1 cellular context compared by ENCODE assay signal in the genomic region with DNA sequence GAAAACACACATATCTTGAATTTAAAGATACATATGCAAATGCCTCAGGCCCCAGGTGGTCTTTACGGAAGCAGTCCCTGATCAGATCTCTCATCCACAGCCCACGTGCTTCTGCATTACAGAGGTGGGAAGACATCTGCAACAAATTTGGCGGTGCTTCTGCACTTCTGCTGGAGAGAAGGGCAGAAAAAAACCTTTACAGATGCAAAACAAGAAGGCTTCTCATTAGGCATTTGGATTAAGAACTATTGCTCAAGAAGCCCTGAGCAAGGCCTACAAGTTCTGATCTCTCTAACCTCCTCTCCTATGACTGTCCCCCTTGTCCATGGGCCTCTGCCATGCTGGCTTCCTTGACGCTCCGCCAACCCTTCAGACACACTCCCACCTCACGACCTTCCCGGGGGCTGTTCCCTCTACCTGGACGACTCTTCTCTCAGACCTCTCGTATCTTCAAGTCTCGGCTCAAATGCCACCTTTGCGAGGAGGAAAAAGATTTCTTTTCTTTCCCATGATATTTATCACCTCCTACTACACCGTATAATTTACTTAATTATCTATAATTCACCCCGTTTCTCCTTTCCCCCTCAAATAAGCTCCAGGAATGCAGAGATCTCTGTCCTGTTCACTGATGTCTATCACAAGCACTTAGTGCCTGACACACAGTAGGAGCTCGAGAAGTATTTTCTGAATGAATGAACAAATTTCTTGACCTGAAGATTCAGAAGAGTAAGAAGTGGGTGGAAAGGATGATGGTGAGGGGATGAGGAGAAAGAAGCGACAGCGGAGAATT.
TF ChIP-seq lines count a peak whose summit lies in the region.

No MANE protein-coding gene starts in this region.

TF ChIP-seq in HepG2, 621 proteins besides CTCF, POLR2A, EP300 and RAD21:
- TF ChIP-seq RARG (CRISPR knock-in tag; IDR thresholded peaks at IDR 0.05; ENCODE audit: low read depth) = no peak
- peak; percentile 43; the same call in 1 of the 2 replicates for TF ChIP-seq MAX (IDR thresholded peaks at IDR 0.05)
- no peak for TF ChIP-seq CBX2 (IDR thresholded peaks at IDR 0.05; ENCODE audit: low read depth, low read length)
- TF ChIP-seq CBX2 (CRISPR knock-in tag; IDR thresholded peaks at IDR 0.05; ENCODE audit: low read depth) = no peak
- no peak for TF ChIP-seq ZNF136 (CRISPR knock-in tag; IDR thresholded peaks at IDR 0.05; ENCODE audit: low read depth)
- peak; percentile 33; the same call in 1 of the 2 replicates for TF ChIP-seq TGIF2 (CRISPR knock-in tag; IDR thresholded peaks at IDR 0.05)
- 0 out of 2 replicates have a peak, but pooled peaks have one; percentile 19 for TF ChIP-seq KAT8 (CRISPR knock-in tag; IDR thresholded peaks at IDR 0.05)
- TF ChIP-seq ZFP91 (CRISPR knock-in tag; IDR thresholded peaks at IDR 0.05; ENCODE audit: borderline replicate concordance) = 0 out of 2 replicates have a peak, but pooled peaks have one; percentile 17
- 0 out of 3 replicates have a peak, but pooled peaks have one; percentile 5 for TF ChIP-seq MXI1 (IDR thresholded peaks at IDR 0.05; ENCODE audit: borderline replicate concordance, low read depth, low read length)
- no peak for TF ChIP-seq NFE2 (CRISPR knock-in tag; IDR thresholded peaks at IDR 0.05)
- TF ChIP-seq TARDBP (CRISPR knock-in tag; IDR thresholded peaks at IDR 0.05) = 0 out of 2 replicates have a peak, but pooled peaks have one; percentile 25
- TF ChIP-seq SRY (CRISPR knock-in tag; IDR thresholded peaks at IDR 0.05) = no peak
- 0 out of 2 replicates have a peak, but pooled peaks have one; percentile 13 for TF ChIP-seq ZMYM4 (CRISPR knock-in tag; IDR thresholded peaks at IDR 0.05)
- TF ChIP-seq CC2D1A (CRISPR knock-in tag; IDR thresholded peaks at IDR 0.05) = no peak
- 0 out of 2 replicates have a peak, but pooled peaks have one; percentile 28 for TF ChIP-seq NAIF1 (CRISPR knock-in tag; IDR thresholded peaks at IDR 0.05; ENCODE audit: borderline replicate concordance)
- TF ChIP-seq ATAD3A (CRISPR knock-in tag; IDR thresholded peaks at IDR 0.05) = no peak
- TF ChIP-seq PAWR (CRISPR knock-in tag; IDR thresholded peaks at IDR 0.05; ENCODE audit: borderline replicate concordance) = no peak
- TF ChIP-seq HDAC1 (CRISPR knock-in tag; IDR thresholded peaks at IDR 0.05) = peak; percentile 10; the same call in 1 of the 2 replicates
- 0 out of 2 replicates have a peak, but pooled peaks have one; percentile 32 for TF ChIP-seq ZNF670 (CRISPR knock-in tag; IDR thresholded peaks at IDR 0.05; ENCODE audit: borderline replicate concordance)
- no peak for TF ChIP-seq ZNF629 (CRISPR knock-in tag; conservative IDR thresholded peaks at IDR 0.05)
- TF ChIP-seq, protein P1, sequence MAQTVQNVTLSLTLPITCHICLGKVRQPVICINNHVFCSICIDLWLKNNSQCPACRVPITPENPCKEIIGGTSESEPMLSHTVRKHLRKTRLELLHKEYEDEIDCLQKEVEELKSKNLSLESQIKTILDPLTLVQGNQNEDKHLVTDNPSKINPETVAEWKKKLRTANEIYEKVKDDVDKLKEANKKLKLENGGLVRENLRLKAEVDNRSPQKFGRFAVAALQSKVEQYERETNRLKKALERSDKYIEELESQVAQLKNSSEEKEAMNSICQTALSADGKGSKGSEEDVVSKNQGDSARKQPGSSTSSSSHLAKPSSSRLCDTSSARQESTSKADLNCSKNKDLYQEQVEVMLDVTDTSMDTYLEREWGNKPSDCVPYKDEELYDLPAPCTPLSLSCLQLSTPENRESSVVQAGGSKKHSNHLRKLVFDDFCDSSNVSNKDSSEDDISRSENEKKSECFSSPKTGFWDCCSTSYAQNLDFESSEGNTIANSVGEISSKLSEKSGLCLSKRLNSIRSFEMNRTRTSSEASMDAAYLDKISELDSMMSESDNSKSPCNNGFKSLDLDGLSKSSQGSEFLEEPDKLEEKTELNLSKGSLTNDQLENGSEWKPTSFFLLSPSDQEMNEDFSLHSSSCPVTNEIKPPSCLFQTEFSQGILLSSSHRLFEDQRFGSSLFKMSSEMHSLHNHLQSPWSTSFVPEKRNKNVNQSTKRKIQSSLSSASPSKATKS (CRISPR knock-in tag; IDR thresholded peaks at IDR 0.05) = 0 out of 2 replicates have a peak, but pooled peaks have one; percentile 53
- TF ChIP-seq ZNF501 (CRISPR knock-in tag; IDR thresholded peaks at IDR 0.05) = peak; percentile 47; the same call in 1 of the 2 replicates
- TF ChIP-seq, protein P2, sequence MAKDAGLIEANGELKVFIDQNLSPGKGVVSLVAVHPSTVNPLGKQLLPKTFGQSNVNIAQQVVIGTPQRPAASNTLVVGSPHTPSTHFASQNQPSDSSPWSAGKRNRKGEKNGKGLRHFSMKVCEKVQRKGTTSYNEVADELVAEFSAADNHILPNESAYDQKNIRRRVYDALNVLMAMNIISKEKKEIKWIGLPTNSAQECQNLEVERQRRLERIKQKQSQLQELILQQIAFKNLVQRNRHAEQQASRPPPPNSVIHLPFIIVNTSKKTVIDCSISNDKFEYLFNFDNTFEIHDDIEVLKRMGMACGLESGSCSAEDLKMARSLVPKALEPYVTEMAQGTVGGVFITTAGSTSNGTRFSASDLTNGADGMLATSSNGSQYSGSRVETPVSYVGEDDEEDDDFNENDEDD (CRISPR knock-in tag; IDR thresholded peaks at IDR 0.05; ENCODE audit: borderline replicate concordance) = 0 out of 2 replicates have a peak, but pooled peaks have one; percentile 8
- TF ChIP-seq, protein P3, sequence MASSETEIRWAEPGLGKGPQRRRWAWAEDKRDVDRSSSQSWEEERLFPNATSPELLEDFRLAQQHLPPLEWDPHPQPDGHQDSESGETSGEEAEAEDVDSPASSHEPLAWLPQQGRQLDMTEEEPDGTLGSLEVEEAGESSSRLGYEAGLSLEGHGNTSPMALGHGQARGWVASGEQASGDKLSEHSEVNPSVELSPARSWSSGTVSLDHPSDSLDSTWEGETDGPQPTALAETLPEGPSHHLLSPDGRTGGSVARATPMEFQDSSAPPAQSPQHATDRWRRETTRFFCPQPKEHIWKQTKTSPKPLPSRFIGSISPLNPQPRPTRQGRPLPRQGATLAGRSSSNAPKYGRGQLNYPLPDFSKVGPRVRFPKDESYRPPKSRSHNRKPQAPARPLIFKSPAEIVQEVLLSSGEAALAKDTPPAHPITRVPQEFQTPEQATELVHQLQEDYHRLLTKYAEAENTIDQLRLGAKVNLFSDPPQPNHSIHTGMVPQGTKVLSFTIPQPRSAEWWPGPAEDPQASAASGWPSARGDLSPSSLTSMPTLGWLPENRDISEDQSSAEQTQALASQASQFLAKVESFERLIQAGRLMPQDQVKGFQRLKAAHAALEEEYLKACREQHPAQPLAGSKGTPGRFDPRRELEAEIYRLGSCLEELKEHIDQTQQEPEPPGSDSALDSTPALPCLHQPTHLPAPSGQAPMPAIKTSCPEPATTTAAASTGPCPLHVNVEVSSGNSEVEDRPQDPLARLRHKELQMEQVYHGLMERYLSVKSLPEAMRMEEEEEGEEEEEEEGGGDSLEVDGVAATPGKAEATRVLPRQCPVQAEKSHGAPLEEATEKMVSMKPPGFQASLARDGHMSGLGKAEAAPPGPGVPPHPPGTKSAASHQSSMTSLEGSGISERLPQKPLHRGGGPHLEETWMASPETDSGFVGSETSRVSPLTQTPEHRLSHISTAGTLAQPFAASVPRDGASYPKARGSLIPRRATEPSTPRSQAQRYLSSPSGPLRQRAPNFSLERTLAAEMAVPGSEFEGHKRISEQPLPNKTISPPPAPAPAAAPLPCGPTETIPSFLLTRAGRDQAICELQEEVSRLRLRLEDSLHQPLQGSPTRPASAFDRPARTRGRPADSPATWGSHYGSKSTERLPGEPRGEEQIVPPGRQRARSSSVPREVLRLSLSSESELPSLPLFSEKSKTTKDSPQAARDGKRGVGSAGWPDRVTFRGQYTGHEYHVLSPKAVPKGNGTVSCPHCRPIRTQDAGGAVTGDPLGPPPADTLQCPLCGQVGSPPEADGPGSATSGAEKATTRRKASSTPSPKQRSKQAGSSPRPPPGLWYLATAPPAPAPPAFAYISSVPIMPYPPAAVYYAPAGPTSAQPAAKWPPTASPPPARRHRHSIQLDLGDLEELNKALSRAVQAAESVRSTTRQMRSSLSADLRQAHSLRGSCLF (CRISPR knock-in tag; IDR thresholded peaks at IDR 0.05; ENCODE audit: borderline replicate concordance) = no peak
- TF ChIP-seq JARID2 (CRISPR knock-in tag; IDR thresholded peaks at IDR 0.05; ENCODE audit: insufficient replicate concordance) = no peak
- peak; percentile 39 for TF ChIP-seq PHF8 (CRISPR knock-in tag; IDR thresholded peaks at IDR 0.05)
- TF ChIP-seq, protein P4, sequence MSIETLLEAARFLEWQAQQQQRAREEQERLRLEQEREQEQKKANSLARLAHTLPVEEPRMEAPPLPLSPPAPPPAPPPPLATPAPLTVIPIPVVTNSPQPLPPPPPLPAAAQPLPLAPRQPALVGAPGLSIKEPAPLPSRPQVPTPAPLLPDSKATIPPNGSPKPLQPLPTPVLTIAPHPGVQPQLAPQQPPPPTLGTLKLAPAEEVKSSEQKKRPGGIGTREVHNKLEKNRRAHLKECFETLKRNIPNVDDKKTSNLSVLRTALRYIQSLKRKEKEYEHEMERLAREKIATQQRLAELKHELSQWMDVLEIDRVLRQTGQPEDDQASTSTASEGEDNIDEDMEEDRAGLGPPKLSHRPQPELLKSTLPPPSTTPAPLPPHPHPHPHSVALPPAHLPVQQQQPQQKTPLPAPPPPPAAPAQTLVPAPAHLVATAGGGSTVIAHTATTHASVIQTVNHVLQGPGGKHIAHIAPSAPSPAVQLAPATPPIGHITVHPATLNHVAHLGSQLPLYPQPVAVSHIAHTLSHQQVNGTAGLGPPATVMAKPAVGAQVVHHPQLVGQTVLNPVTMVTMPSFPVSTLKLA (IDR thresholded peaks at IDR 0.05) = peak; percentile 31; the same call in 1 of the 2 replicates
- TF ChIP-seq SAP130 (CRISPR knock-in tag; IDR thresholded peaks at IDR 0.05; ENCODE audit: low read depth) = peak; percentile 23; the same call in 1 of the 2 replicates
- TF ChIP-seq, protein P5, sequence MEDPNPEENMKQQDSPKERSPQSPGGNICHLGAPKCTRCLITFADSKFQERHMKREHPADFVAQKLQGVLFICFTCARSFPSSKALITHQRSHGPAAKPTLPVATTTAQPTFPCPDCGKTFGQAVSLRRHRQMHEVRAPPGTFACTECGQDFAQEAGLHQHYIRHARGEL (CRISPR knock-in tag; IDR thresholded peaks at IDR 0.05) = no peak
TF ChIP-seq in HepG2: peak in this region for 16.
